10 cellular contexts compared by ENCODE assay signal in the genomic region with DNA sequence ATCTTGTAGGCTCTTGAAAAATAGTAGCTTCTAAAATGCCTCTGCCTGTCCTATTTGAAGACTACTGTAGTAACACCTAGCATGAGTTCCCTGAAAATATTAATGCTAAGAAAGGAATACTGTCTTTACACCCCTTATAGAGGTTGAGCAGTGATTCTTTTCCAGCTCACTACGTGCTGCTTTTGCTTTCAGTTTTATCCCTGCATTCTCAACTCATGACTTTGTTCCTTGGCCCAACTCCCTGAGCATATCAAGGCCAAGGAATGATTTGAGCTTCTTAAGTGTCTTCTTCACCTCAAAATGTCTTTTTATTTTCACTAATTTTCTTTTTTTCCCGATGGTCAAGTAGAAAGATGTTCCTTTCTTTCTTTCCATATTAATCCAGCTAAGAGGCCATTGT. TPM values are rescaled to one million over a fixed set of nuclear protein-coding genes. Genes with fewer than 3 reads are reported as not detected.
DNase-seq lines count a peak whose midpoint lies in the region; TF ChIP-seq lines count a peak whose summit lies in the region.
"Had no signal": no experiment of that assay in that cellular context is flagged by ENCODE, and none has a peak within 500 bp of the region (broad histone marks: within the 10 kb centered on the region; RNA-seq: fewer than 3 reads in every experiment).

No MANE protein-coding gene starts in this region.

- H3K27me3 ChIP-seq in HL-60 (ENCODE audit: insufficient read depth, poor library complexity, severe bottlenecking) (no peaks in the 10 kb centered on the region), brain microvascular endothelial cell (replicated peaks) (no peaks in the 10 kb centered on the region), suprapubic skin (no peaks in the 10 kb centered on the region)
- H3K27me3 ChIP-seq: tibial artery had no signal

- peaks cover 6% of the 10 kb centered on the region for H3K4me1 ChIP-seq in suprapubic skin

- no peak for TF ChIP-seq EP300 in suprapubic skin (IDR thresholded peaks at IDR 0.05)

- TF ChIP-seq POLR2A in suprapubic skin (IDR thresholded peaks at IDR 0.05): no peak

- no peak for TF ChIP-seq CTCF in HL-60 (IDR thresholded peaks at IDR 0.05; ENCODE audit: insufficient read depth, low read length)
- no peak for TF ChIP-seq CTCF in brain microvascular endothelial cell (IDR thresholded peaks at IDR 0.05; ENCODE audit: low read depth, low read length, missing control alignments)
- TF ChIP-seq CTCF in suprapubic skin (IDR thresholded peaks at IDR 0.05): no peak

- peak overlapping the region; percentile 3; the same call in 1 of the 2 replicates for H3K4me3 ChIP-seq in HL-60 (replicated peaks; ENCODE audit: insufficient read depth, low read length)
- no peak overlapping the region for H3K4me3 ChIP-seq in brain microvascular endothelial cell (ENCODE audit: low read depth, low read length)
- no peak overlapping the region for H3K4me3 ChIP-seq in suprapubic skin

- no peaks in the 10 kb centered on the region for H3K9me3 ChIP-seq in suprapubic skin
- H3K9me3 ChIP-seq: tibial artery had no signal

- H3K36me3 ChIP-seq in brain microvascular endothelial cell (replicated peaks): no peaks in the 10 kb centered on the region
- H3K36me3 ChIP-seq in suprapubic skin: no peaks in the 10 kb centered on the region
- H3K36me3 ChIP-seq: tibial artery had no signal

- H3K27ac ChIP-seq in HL-60 (replicated peaks) (peak overlapping the region; percentile 84), brain microvascular endothelial cell (no peak overlapping the region), suprapubic skin (peak overlapping the region; percentile 48)

- DNase-seq in HL-60 (ENCODE audit: low read depth in 1 of 2, low spot score in 1 of 2): no peak
- peak; percentile 45 for DNase-seq in brain microvascular endothelial cell
- peak; percentile 61 for DNase-seq in kidney tubule cell (ENCODE audit: low spot score)
- no peak for DNase-seq in suprapubic skin (ENCODE audit: low spot score in 2 of 2)
- DNase-seq in iPS-NIHi7 (ENCODE audit: extremely low spot score): no peak
- DNase-seq in NCI-H128 (lab: John Stamatoyannopoulos, UW; ENCODE audit: unreplicated experiment): no peak
- DNase-seq in NCI-H1092 (lab: John Stamatoyannopoulos, UW): no peak
- DNase-seq: T1000, tibial artery had no signal

- in situ Hi-C loops in brain microvascular endothelial cell (cut with HindIII; ENCODE audit: low pct_ligation_motif_present, low sequenced_read_pairs): no loop called here

- 39% methylated on average over 2 of the region's 2 CpGs for WGBS in suprapubic skin

RNA-seq across cellular contexts. Expression of a gene that starts 16.5 kb away (rescaled TPM):
- total RNA-seq in suprapubic skin: 1 to 10 TPM in 2 of 4 donors, under 1 TPM in 2; 0.53 to 3.4 (median 1.3) TPM
- total RNA-seq: NCI-H460 had no signal

RNA-seq across cellular contexts. Expression of a gene that starts 29.2 kb away (rescaled TPM):
- 10 to 100 TPM; 14.7 to 44.3 (median 30.9) TPM for total RNA-seq in suprapubic skin
- total RNA-seq: NCI-H460 had no signal

RNA-seq across cellular contexts. Expression of a gene that starts 38.7 kb away (rescaled TPM):
- 1 to 10 TPM in 1 of 4 donors, not detected in 3; 1.2 TPM for total RNA-seq in suprapubic skin
- total RNA-seq: NCI-H460 had no signal

Comparison
In these comparisons a context has a peak if more than half of its experiments do, and no peak if none do; other contexts are left out.
1. DNase-seq: peak in brain microvascular endothelial cell (single experiment) and kidney tubule cell (single experiment); none in HL-60 (0 of 2), suprapubic skin (0 of 2), iPS-NIHi7 (single experiment), NCI-H128 (single experiment) and NCI-H1092 (single experiment).